ENCODE assay signal across 21 cellular contexts in the genomic region with DNA sequence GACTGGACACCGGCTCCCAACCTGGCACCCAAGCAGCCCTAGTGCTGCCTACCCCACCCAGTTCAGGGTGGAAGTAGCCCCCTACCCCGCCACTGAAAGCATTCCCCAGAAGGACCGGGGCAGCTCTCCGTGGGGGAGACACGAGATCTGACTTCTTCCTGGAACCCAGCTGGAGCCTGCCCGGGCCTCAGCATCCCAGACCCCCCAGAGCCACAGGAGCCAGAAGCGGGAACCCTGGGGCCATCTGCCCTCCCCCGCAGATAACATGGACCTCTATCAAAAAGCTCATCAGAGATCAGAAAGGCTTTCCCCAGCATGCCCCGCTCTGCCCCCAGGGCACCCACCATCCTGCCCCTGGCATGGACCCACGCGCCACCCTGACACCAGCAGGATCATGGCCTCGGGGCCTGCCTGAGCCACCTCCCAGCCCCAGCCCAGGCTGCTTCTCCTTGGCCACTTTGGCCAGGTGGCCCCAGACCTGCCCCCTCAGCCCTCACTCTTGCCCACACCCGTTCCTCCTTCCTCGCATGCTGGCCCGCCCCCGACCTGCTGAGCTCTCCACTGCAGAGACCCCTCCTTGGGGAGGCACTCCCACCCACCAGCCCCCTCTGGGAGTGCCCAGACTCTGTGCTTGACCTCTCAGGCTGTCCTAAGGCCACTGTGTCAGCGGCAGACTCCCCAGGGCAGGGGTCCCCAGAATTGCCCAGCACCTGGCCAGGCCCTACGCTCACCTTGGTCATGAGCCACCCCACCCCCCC. TPM values are rescaled to one million over a fixed set of nuclear protein-coding genes. Genes with fewer than 3 reads are reported as not detected.
"Had no signal": no experiment of that assay in that cellular context is flagged by ENCODE, and none has a peak within 500 bp of the region (broad histone marks: within the 10 kb centered on the region; RNA-seq: fewer than 3 reads in every experiment).

No MANE protein-coding gene starts in this region.

- ATAC-seq: effector memory CD8-positive, alpha-beta T cell; heart right ventricle; natural killer cell treated with Interleukin-12 subunit alpha and Interleukin-12 subunit beta and Interleukin-15 and Interleukin-18, amount 100 ng/mL, for 72 hours; psoas muscle; sciatic nerve had no signal

- H3K27ac Mint-ChIP-seq: effector memory CD8-positive, alpha-beta T cell; natural killer cell treated with Interleukin-12 subunit alpha and Interleukin-12 subunit beta and Interleukin-15 and Interleukin-18, amount 100 ng/mL, for 72 hours had no signal

- H3K9me3 ChIP-seq: esophagus squamous epithelium, heart right ventricle, psoas muscle, spleen, upper lobe of left lung, uterus had no signal

- H3K27me3 Mint-ChIP-seq: natural killer cell treated with Interleukin-12 subunit alpha and Interleukin-12 subunit beta and Interleukin-15 and Interleukin-18, amount 100 ng/mL, for 72 hours had no signal

- H3K27ac ChIP-seq: esophagus squamous epithelium, heart right ventricle, parathyroid adenoma, psoas muscle, spleen, upper lobe of left lung, uterus had no signal

- H3K27me3 ChIP-seq: upper lobe of left lung, uterus had no signal

- H3K36me3 Mint-ChIP-seq: natural killer cell treated with Interleukin-12 subunit alpha and Interleukin-12 subunit beta and Interleukin-15 and Interleukin-18, amount 100 ng/mL, for 72 hours had no signal

- H2AFZ ChIP-seq: parathyroid adenoma had no signal

- H3K4me3 ChIP-seq: esophagus squamous epithelium, heart right ventricle, psoas muscle, spleen, upper lobe of left lung, uterus had no signal

- H3K9me3 Mint-ChIP-seq: effector memory CD8-positive, alpha-beta T cell; natural killer cell treated with Interleukin-12 subunit alpha and Interleukin-12 subunit beta and Interleukin-15 and Interleukin-18, amount 100 ng/mL, for 72 hours had no signal

- H3K36me3 ChIP-seq: esophagus squamous epithelium, heart right ventricle, spleen, upper lobe of left lung, uterus had no signal

- H3K9ac ChIP-seq: parathyroid adenoma had no signal

- DNase-seq: effector memory CD8-positive, alpha-beta T cell; esophagus squamous epithelium; foreskin fibroblast; heart right ventricle; hypothalamus; kidney glomerular epithelial cell; psoas muscle; retina; spleen; stimulated activated CD4-positive, alpha-beta T cell treated with anti-CD3 and anti-CD28 coated beads, Interleukin-15, amount 100 ng/mL, for 24 hours; stimulated activated CD4-positive, alpha-beta T cell treated with anti-CD3 and anti-CD28 coated beads, Interleukin-1b, Interleukin-23, amount 100 ng/mL, for 48 hours; stimulated activated CD4-positive, alpha-beta T cell treated with anti-CD3 and anti-CD28 coated beads, Interleukin-4, amount 100 ng/mL, for 24 hours; stimulated activated naive CD4-positive, alpha-beta T cell; uterus had no signal

- H3K4me3 Mint-ChIP-seq: effector memory CD8-positive, alpha-beta T cell; natural killer cell treated with Interleukin-12 subunit alpha and Interleukin-12 subunit beta and Interleukin-15 and Interleukin-18, amount 100 ng/mL, for 72 hours had no signal

- H3K4me1 ChIP-seq: heart right ventricle, parathyroid adenoma, psoas muscle, spleen, upper lobe of left lung, uterus had no signal

RNA-seq across cellular contexts. Expression of gene WNT7B, which starts 17.1 kb away (rescaled TPM):
- total RNA-seq: heart right ventricle; lung microvascular endothelial cell; myocyte; natural killer cell treated with Interleukin-12 subunit alpha and Interleukin-12 subunit beta and Interleukin-15 and Interleukin-18, amount 100 ng/mL, for 72 hours; psoas muscle; sciatic nerve; skeletal muscle tissue; spleen had no signal
- polyA plus RNA-seq: heart right ventricle, spleen had no signal
